9 cellular contexts compared by ENCODE assay signal in the genomic region with DNA sequence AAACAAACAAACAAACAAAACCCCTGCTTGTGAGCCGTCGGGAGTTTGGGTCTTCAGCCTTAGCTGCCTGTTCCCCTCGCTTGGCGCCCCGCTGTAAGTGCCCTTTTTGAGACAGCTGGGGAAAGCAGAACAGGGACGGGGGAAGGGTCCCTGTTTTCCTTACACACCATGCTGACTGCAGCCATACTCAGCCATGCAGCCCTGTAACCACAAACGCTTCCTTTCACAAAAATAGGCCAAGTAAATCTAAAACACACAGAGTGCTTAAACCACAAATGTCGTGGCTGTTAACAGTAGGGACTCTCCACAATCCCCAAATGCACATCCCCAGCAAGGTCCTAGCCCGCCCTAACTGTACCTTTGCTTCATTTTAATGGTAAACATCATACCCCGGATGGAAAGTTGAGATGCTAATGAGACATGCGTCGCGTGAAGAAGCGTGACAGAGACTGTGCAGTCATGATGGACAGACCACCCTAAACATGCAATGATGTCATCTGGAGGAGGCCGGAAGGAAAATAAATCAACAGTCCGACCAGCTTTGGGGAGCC.
DNase-seq lines count a peak whose midpoint lies in the region; ATAC-seq lines count a peak whose summit lies in the region.
"Had no signal": no experiment of that assay in that cellular context is flagged by ENCODE, and none has a peak within 500 bp of the region (broad histone marks: within the 10 kb centered on the region; RNA-seq: fewer than 3 reads in every experiment).

No MANE protein-coding gene starts in this region.

- H3K9me3 ChIP-seq in CD4-positive, CD25-positive, alpha-beta regulatory T cell (ENCODE audit: control insufficient read depth in 2 of 2, low read length in 2 of 2), result no peaks in the 10 kb centered on the region
- H3K9me3 ChIP-seq in T-helper 17 cell (ENCODE audit: control insufficient read depth, low read length, poor library complexity, severe bottlenecking), result no peaks in the 10 kb centered on the region
- H3K9me3 ChIP-seq in effector memory CD4-positive, alpha-beta T cell (ENCODE audit: control insufficient read depth, low read length), result no peaks in the 10 kb centered on the region

- no peaks in the 10 kb centered on the region for H3K9me3 Mint-ChIP-seq in CD4-positive, CD25-positive, alpha-beta regulatory T cell

- H3K27me3 Mint-ChIP-seq in CD4-positive, CD25-positive, alpha-beta regulatory T cell, result no peaks in the 10 kb centered on the region
- no peaks in the 10 kb centered on the region for H3K27me3 Mint-ChIP-seq in T-helper 17 cell

- no peaks in the 10 kb centered on the region for H3K36me3 Mint-ChIP-seq in CD4-positive, CD25-positive, alpha-beta regulatory T cell
- no peaks in the 10 kb centered on the region for H3K36me3 Mint-ChIP-seq in T-helper 17 cell (ENCODE audit: low read depth)

- H3K36me3 ChIP-seq in CD4-positive, CD25-positive, alpha-beta regulatory T cell (ENCODE audit: control insufficient read depth, insufficient read depth, low read length), result no peaks in the 10 kb centered on the region
- no peaks in the 10 kb centered on the region for H3K36me3 ChIP-seq in effector memory CD4-positive, alpha-beta T cell (ENCODE audit: control insufficient read depth, insufficient read depth, low read length)

- peak; percentile 80 to 88 for ATAC-seq in CD4-positive, CD25-positive, alpha-beta regulatory T cell (ENCODE audit: low read depth in 2 of 2)
- ATAC-seq in HG02588 (IDR thresholded peaks at IDR 0.05; ENCODE audit: unreplicated experiment), result peak; percentile 44
- ATAC-seq in T-helper 17 cell, result peak; percentile 95

- H3K4me3 ChIP-seq in CD4-positive, CD25-positive, alpha-beta regulatory T cell (ENCODE audit: low read depth, low read length), result peak overlapping the region; percentile 65
- H3K4me3 ChIP-seq in effector memory CD4-positive, alpha-beta T cell (ENCODE audit: insufficient read depth, low read depth, low read length, poor library complexity, severe bottlenecking), result peak overlapping the region; percentile 19

- H3K4me1 Mint-ChIP-seq in CD4-positive, CD25-positive, alpha-beta regulatory T cell, result peaks cover 9 to 52% (median 15%) of the 10 kb centered on the region in 4 donors
- H3K4me1 Mint-ChIP-seq in T-helper 17 cell, result peaks cover 34% of the 10 kb centered on the region

- H3K4me3 Mint-ChIP-seq in CD4-positive, CD25-positive, alpha-beta regulatory T cell, result peak overlapping the region; percentile 0 to 79 (median 46)
- peak overlapping the region; percentile 85 for H3K4me3 Mint-ChIP-seq in T-helper 17 cell

- peaks cover 31% of the 10 kb centered on the region for H3K4me1 ChIP-seq in CD4-positive, CD25-positive, alpha-beta regulatory T cell (ENCODE audit: control insufficient read depth, insufficient read depth, low read length, poor library complexity, severe bottlenecking)
- peaks cover 37% of the 10 kb centered on the region for H3K4me1 ChIP-seq in effector memory CD4-positive, alpha-beta T cell (ENCODE audit: control insufficient read depth, insufficient read depth, low read length, poor library complexity, severe bottlenecking)

- H3K27me3 ChIP-seq in CD4-positive, CD25-positive, alpha-beta regulatory T cell (ENCODE audit: control insufficient read depth, insufficient read depth, low read length), result no peaks in the 10 kb centered on the region
- no peaks in the 10 kb centered on the region for H3K27me3 ChIP-seq in effector memory CD4-positive, alpha-beta T cell (replicated peaks; ENCODE audit: control insufficient read depth, insufficient read depth, low read length, poor library complexity, severe bottlenecking)

- H3K27ac Mint-ChIP-seq in CD4-positive, CD25-positive, alpha-beta regulatory T cell, result peak overlapping the region; percentile 90 to 94 (median 93)
- peak overlapping the region; percentile 98 for H3K27ac Mint-ChIP-seq in T-helper 17 cell

- H3K27ac ChIP-seq in CD4-positive, CD25-positive, alpha-beta regulatory T cell (ENCODE audit: insufficient read depth, low read length, poor library complexity, severe bottlenecking), result peak overlapping the region; percentile 69
- H3K27ac ChIP-seq in effector memory CD4-positive, alpha-beta T cell (ENCODE audit: insufficient read depth, low read length, poor library complexity, severe bottlenecking), result peak overlapping the region; percentile 80
- H3K27ac ChIP-seq in substantia nigra (ENCODE audit: low read depth, low read length, poor library complexity, severe bottlenecking), result no peak overlapping the region

- DNase-seq in CD4-positive, CD25-positive, alpha-beta regulatory T cell, result peak; percentile 23 to 86 (median 71)
- DNase-seq in T-helper 17 cell (peak in 2 of 3 donors; percentile 47 to 49), hypothalamus (lab: John Stamatoyannopoulos, UW) (no peak), GF-D8 (lab: John Stamatoyannopoulos, UW) (no peak), midbrain (lab: John Stamatoyannopoulos, UW) (no peak), substantia nigra (lab: John Stamatoyannopoulos, UW) (no peak)
- peak; percentile 41 to 56 (median 47) for DNase-seq in effector memory CD4-positive, alpha-beta T cell
- DNase-seq: foreskin melanocyte had no signal

Comparison
In these comparisons a context has a peak if more than half of its experiments do, and no peak if none do; other contexts are left out.
1. ATAC-seq: peak in every context shown above with its lines; median percentile 95 in T-helper 17 cell; 84 in CD4-positive, CD25-positive, alpha-beta regulatory T cell; 44 in HG02588.
2. DNase-seq: peak in CD4-positive, CD25-positive, alpha-beta regulatory T cell (3 of 3), T-helper 17 cell (2 of 3) and effector memory CD4-positive, alpha-beta T cell (3 of 3); none in hypothalamus (0 of 51), GF-D8 (single experiment), midbrain (single experiment) and substantia nigra (0 of 49).